In genomic region chr17:72774251-72774650, GRCh38 we compare ENCODE assay signal across 21 cellular contexts.
"Had no signal": no experiment of that assay in that cellular context is flagged by ENCODE, and none has a peak within 500 bp of the region (broad histone marks: within the 10 kb centered on the region; RNA-seq: fewer than 3 reads in every experiment).

No MANE protein-coding gene starts in this region.

- H3K4me3 ChIP-seq: breast epithelium, gastroesophageal sphincter, hepatocyte, pancreas, right lobe of liver, thoracic aorta, uterus had no signal

- H2AFZ ChIP-seq: hepatocyte had no signal

- H3K27me3 Mint-ChIP-seq: activated B cell treated with CpG ODN at 0.5 μM for 24 hours; activated CD8-positive, alpha-beta T cell treated with anti-CD3 and anti-CD28 coated beads for 36 hours; naive B cell; type B pancreatic cell had no signal

- H3K4me1 ChIP-seq: breast epithelium, gastroesophageal sphincter, pancreas, right lobe of liver, uterus had no signal

- H3K27ac Mint-ChIP-seq: activated B cell treated with CpG ODN at 0.5 μM for 24 hours; activated CD8-positive, alpha-beta T cell treated with anti-CD3 and anti-CD28 coated beads for 36 hours; mesothelial cell of epicardium; type B pancreatic cell had no signal

- ATAC-seq: activated CD8-positive, alpha-beta T cell treated with anti-CD3 and anti-CD28 coated beads for 36 hours; activated naive CD4-positive, alpha-beta T cell treated with anti-CD3 and anti-CD28 coated beads, Interleukin-2, amount 50 U/mL, for 72 hours; gastroesophageal sphincter; left colon; right lobe of liver; stimulated activated naive CD8-positive, alpha-beta T cell treated with anti-CD3 and anti-CD28 coated beads, Interleukin-15, Interleukin-2, amounts not matched to agents 100 U/mL and 50 U/mL, for 24 hours had no signal

- H3K4me2 ChIP-seq: hepatocyte had no signal

- H3K27ac ChIP-seq: breast epithelium, gastroesophageal sphincter, hepatocyte, pancreas, right lobe of liver, thoracic aorta, uterus had no signal

- H3K9me3 ChIP-seq: pancreas, right lobe of liver, thoracic aorta, uterus had no signal

- H3K36me3 ChIP-seq: breast epithelium, pancreas, right lobe of liver, thoracic aorta, uterus had no signal

- H3K27me3 ChIP-seq: breast epithelium, gastroesophageal sphincter, hepatocyte, pancreas, right lobe of liver, uterus had no signal

- H3K4me3 Mint-ChIP-seq: activated B cell treated with CpG ODN at 0.5 μM for 24 hours; activated CD8-positive, alpha-beta T cell treated with anti-CD3 and anti-CD28 coated beads for 36 hours; mesothelial cell of epicardium; naive B cell; type B pancreatic cell had no signal

- DNase-seq: activated B cell treated with CpG ODN at 0.5 μM for 24 hours; activated CD4-positive, alpha-beta T cell treated with anti-CD3 and anti-CD28 coated beads, Interleukin-2, amount 50 U/mL, for 1 hour; activated CD8-positive, alpha-beta T cell treated with anti-CD3 and anti-CD28 coated beads for 36 hours; activated naive CD4-positive, alpha-beta T cell; activated T-cell treated with anti-CD3 and anti-CD28 coated beads, Interleukin-2, amount 50 U/mL, for 48 hours; central memory CD4-positive, alpha-beta T cell; left colon; naive B cell; nucleus accumbens; pancreas; right lobe of liver; stimulated activated CD4-positive, alpha-beta T cell treated with anti-CD3 and anti-CD28 coated beads, Interleukin-2, amount 100 ng/mL, for 48 hours; stimulated activated naive CD8-positive, alpha-beta T cell treated with anti-CD3 and anti-CD28 coated beads, Interleukin-15, Interleukin-2, amounts not matched to agents 100 U/mL and 50 U/mL, for 24 hours; uterus had no signal

- H3K79me2 ChIP-seq: hepatocyte had no signal
